ENCODE assay signal across 8 cellular contexts in the genomic region with DNA sequence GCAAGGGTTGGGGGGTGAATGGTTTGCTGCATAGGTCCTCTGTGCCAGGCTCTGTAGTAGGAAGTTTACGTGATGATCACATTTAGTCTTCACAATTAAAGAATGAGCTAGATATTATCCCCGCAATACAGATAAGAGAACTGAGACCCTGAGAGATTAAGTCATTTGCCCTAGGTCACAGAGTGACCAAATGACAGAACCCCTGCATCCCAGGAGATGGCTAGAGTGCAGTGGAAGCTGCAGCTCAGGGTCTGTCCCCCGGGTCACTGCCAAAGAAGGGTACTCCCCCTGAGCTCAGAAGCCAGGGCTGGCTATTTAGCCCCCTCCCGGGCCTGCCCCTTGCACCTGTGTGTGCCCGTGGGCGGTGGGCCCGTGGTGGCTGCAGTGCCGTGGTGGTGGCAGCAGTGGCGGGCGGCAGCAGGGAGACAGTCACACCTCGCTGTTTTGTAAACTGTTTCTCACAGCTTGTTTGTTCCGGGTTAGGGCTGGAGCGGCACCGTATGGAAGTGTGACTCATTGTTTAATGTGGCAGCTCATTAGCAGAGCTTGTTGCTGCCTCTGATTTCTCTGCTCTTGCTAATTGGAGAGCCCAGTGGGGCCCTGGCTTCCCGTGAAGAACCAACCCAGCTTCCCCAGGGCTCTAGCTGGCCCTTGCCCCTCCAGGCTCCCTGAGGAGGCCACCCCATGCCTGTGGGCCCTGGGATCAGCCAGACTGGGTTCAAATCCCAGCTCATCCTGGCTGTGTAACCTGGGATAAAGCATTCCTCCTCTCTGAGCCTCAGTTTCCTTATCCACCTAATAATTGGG. TPM values are rescaled to one million over a fixed set of nuclear protein-coding genes. Genes with fewer than 3 reads are reported as not detected.
DNase-seq lines count a peak whose midpoint lies in the region; ATAC-seq, FAIRE-seq and TF ChIP-seq lines count a peak whose summit lies in the region.

No MANE protein-coding gene starts in this region.

- H3K9ac ChIP-seq in GM12878 (ENCODE audit: control insufficient read depth, insufficient read depth, low read length) (no peak overlapping the region), mesenchymal stem cell (ENCODE audit: low read length) (no peak overlapping the region)

- TF ChIP-seq POLR2A in GM12878 (IDR thresholded peaks at IDR 0.05; ENCODE audit: low read depth, low read length) (no peak), prostate gland (IDR thresholded peaks at IDR 0.05) (no peak)

- H2BK15ac ChIP-seq in mesenchymal stem cell (ENCODE audit: low read depth, poor library complexity, severe bottlenecking): no peak overlapping the region

- 34% methylated on average over 15 of the region's 15 CpGs for WGBS in GM12878 (ENCODE audit: insufficient coverage, insufficient replicate concordance, low lambda C conversion rate, missing lambda C conversion rate)
- WGBS in mesenchymal stem cell: 32% methylated on average over 15 of the region's 15 CpGs
- WGBS in prostate gland: 53% methylated on average over 14 of the region's 15 CpGs

- H3K4me1 ChIP-seq in GM12878 (ENCODE audit: control insufficient read depth, insufficient read depth, low read length) (peaks cover 9% of the 10 kb centered on the region), mesenchymal stem cell (ENCODE audit: control insufficient read depth, insufficient read depth, low read depth, low read length) (peaks cover 8% of the 10 kb centered on the region), prostate gland (replicated peaks) (no peaks in the 10 kb centered on the region)

- peak overlapping the region in 1 of 2 experiments; percentile 35 for H3K14ac ChIP-seq in mesenchymal stem cell (ENCODE audit: low read length in 2 of 2)

- in situ Hi-C loops in GM12878 (cut with MboI): no loop called here

- DNase-seq in COLO668 (lab: John Stamatoyannopoulos, UW; ENCODE audit: unreplicated experiment) (peak; percentile 85), MV-4-11 (lab: John Stamatoyannopoulos, UW) (peak; percentile 51), GM12878 (ENCODE audit: low read depth, low spot score) (no peak), mesenchymal stem cell (peak; percentile 69), left lobe of liver (ENCODE audit: low spot score) (no peak), prostate gland (ENCODE audit: low spot score) (no peak)

- POLR2A ChIA-PET in GM12878 (lab: Charles Lee): interaction anchor here (1.0 kb wide), 1 partner anchor 9 kb away, joined by 3 read pairs; no protein-coding TSS in a partner anchor

- H3K18ac ChIP-seq in mesenchymal stem cell (ENCODE audit: low read depth in 1 of 2, low read length in 2 of 2): peak overlapping the region; percentile 61 to 96

- H3K4me2 ChIP-seq in GM12878 (ENCODE audit: control insufficient read depth, insufficient read depth) (no peak overlapping the region), mesenchymal stem cell (ENCODE audit: low read length, poor library complexity, severe bottlenecking) (peak overlapping the region; percentile 40)

- no peaks in the 10 kb centered on the region; the same call in 2 of the 3 replicates for H3K9me3 ChIP-seq in GM12878 (replicated peaks; ENCODE audit: control insufficient read depth, insufficient read depth, low read length)
- H3K9me3 ChIP-seq in mesenchymal stem cell (ENCODE audit: control insufficient read depth, low read length): peaks cover 35% of the 10 kb centered on the region
- H3K9me3 ChIP-seq in prostate gland: no peaks in the 10 kb centered on the region

- H2BK5ac ChIP-seq in mesenchymal stem cell (ENCODE audit: low read depth, low read length, poor library complexity, severe bottlenecking): no peak overlapping the region

- SMC1A ChIA-PET in GM12878 (lab: Charles Lee; ENCODE audit: uncharacterized antibody, unreplicated experiment): interaction anchor here (0.9 to 2.4 kb wide), 7 partner anchors 16 to 36 kb away, joined by 3 to 7 read pairs (median 5); no protein-coding TSS in a partner anchor

- no peak overlapping the region for H2AK5ac ChIP-seq in mesenchymal stem cell (ENCODE audit: low read length, severe bottlenecking)

- H3K4me3 ChIP-seq in GM12878 (no peak overlapping the region), mesenchymal stem cell (ENCODE audit: insufficient read depth in 1 of 2, low read depth in 1 of 2, low read length in 2 of 2) (no peak overlapping the region), prostate gland (no peak overlapping the region)

- H2BK120ac ChIP-seq in mesenchymal stem cell (ENCODE audit: low read depth, low read length): peak overlapping the region; percentile 68

- no peak overlapping the region for H3K23ac ChIP-seq in mesenchymal stem cell (ENCODE audit: low read length in 2 of 2)

- ATAC-seq in GM12878 (no peak), GM21515 (IDR thresholded peaks at IDR 0.05; ENCODE audit: unreplicated experiment) (no peak), left lobe of liver (no peak), GM21723 (IDR thresholded peaks at IDR 0.05; ENCODE audit: unreplicated experiment) (no peak)

- no peak overlapping the region for H3K4ac ChIP-seq in mesenchymal stem cell (ENCODE audit: low read depth in 1 of 2, low read length in 2 of 2)

- no peaks in the 10 kb centered on the region for H3K79me2 ChIP-seq in GM12878 (ENCODE audit: control insufficient read depth, insufficient read depth, low read length)

- peak overlapping the region in 1 of 2 experiments; percentile 29 for H2BK12ac ChIP-seq in mesenchymal stem cell (ENCODE audit: low read length in 2 of 2)

- no peaks in the 10 kb centered on the region for H3K79me1 ChIP-seq in mesenchymal stem cell (replicated peaks; ENCODE audit: low read length, poor library complexity, severe bottlenecking)

- H4K20me1 ChIP-seq in GM12878 (ENCODE audit: control insufficient read depth, insufficient read depth): no peaks in the 10 kb centered on the region

- H4K91ac ChIP-seq in mesenchymal stem cell (ENCODE audit: low read length): peak overlapping the region; percentile 66

- TF ChIP-seq CTCF in GM12878 (IDR thresholded peaks at IDR 0.05 in 2 of 3, conservative IDR thresholded peaks at IDR 0.05 in 1 of 3; ENCODE audit: control insufficient read depth in 2 of 3, extremely low read depth in 1 of 3, insufficient read depth in 1 of 3, low read depth in 3 of 3, low read length in 3 of 3) (no peak), prostate gland (IDR thresholded peaks at IDR 0.05) (no peak)

- H4K8ac ChIP-seq in mesenchymal stem cell (ENCODE audit: low read length): peak overlapping the region; percentile 94

- intact Hi-C loops in GM12878 (cut with micrococcal nuclease; ENCODE audit: unreplicated experiment): no loop called here
- intact Hi-C loops in prostate gland (cut with DNase I): no loop called here

- H3K27me3 ChIP-seq in GM12878 (replicated peaks in 1 of 2; ENCODE audit: control insufficient read depth in 2 of 2, insufficient read depth in 2 of 2, low read length in 1 of 2) (no peaks in the 10 kb centered on the region), mesenchymal stem cell (ENCODE audit: control insufficient read depth in 1 of 2, insufficient read depth in 1 of 2, low read length in 2 of 2) (peaks cover 0 to 4% of the 10 kb centered on the region in 2 experiments), prostate gland (replicated peaks; ENCODE audit: insufficient read depth) (no peaks in the 10 kb centered on the region)

- H3K27ac ChIP-seq in GM12878 (ENCODE audit: control insufficient read depth, insufficient read depth): no peak overlapping the region
- H3K27ac ChIP-seq in mesenchymal stem cell (ENCODE audit: low read length, poor library complexity, severe bottlenecking): no peak overlapping the region
- no peak overlapping the region for H3K27ac ChIP-seq in prostate gland

- BruUV-seq in GM12878 (replicated peaks; lab: Mats Ljungman, UMichigan): no TSS peak

- CTCF ChIA-PET in GM12878 (lab: Yijun Ruan, JAX): interaction anchor here (0.8 to 4.3 kb wide), 7 partner anchors 10 to 91 kb away, joined by 3 to 21 read pairs (median 4); a partner anchor contains a TSS

- TF ChIP-seq RAD21 in GM12878 (IDR thresholded peaks at IDR 0.05; ENCODE audit: insufficient read depth, low read depth, low read length): no peak

- no peaks in the 10 kb centered on the region for H3K36me3 ChIP-seq in GM12878 (ENCODE audit: control insufficient read depth in 2 of 2, insufficient read depth in 2 of 2, low read length in 1 of 2)
- H3K36me3 ChIP-seq in mesenchymal stem cell (ENCODE audit: control insufficient read depth in 1 of 2, insufficient read depth in 2 of 2, low read depth in 1 of 2, low read length in 2 of 2): no peaks in the 10 kb centered on the region
- H3K36me3 ChIP-seq in prostate gland: no peaks in the 10 kb centered on the region

- RAD21 ChIA-PET in GM12878 (lab: Charles Lee; ENCODE audit: unreplicated experiment): interaction anchor here (1.0 to 1.7 kb wide), 3 partner anchors 19 to 76 kb away, joined by 5 to 6 read pairs (median 5); no protein-coding TSS in a partner anchor

- no peak for TF ChIP-seq EP300 in GM12878 (IDR thresholded peaks at IDR 0.05; ENCODE audit: borderline replicate concordance in 1 of 2, control insufficient read depth in 1 of 2, low read depth in 2 of 2, low read length in 2 of 2)

- no peak for FAIRE-seq in GM12878 (lab: Jason Lieb, UNC)

- H2AFZ ChIP-seq in GM12878 (ENCODE audit: control insufficient read depth, low read depth, low read length): no peak overlapping the region
- H2AFZ ChIP-seq in mesenchymal stem cell (ENCODE audit: low read depth, low read length): peak overlapping the region; percentile 36

TF ChIP-seq in GM12878, 131 proteins besides CTCF, POLR2A, EP300 and RAD21 (continues in another document):
- TF ChIP-seq BHLHE40 (IDR thresholded peaks at IDR 0.05; ENCODE audit: borderline replicate concordance in 1 of 2, low read depth in 2 of 2, low read length in 1 of 2): peak in 1 of 2 experiments; percentile 30; a peak in 1 of 4 replicates
- peak; percentile 37; the same call in 1 of the 2 replicates for TF ChIP-seq DPF2 (IDR thresholded peaks at IDR 0.05)

RNA-seq across cellular contexts. Expression of a gene that starts 19.3 kb away (rescaled TPM):
- 3.1 and 4.2 TPM in 2 replicates for total RNA-seq in GM12878 (2013; cell fraction: nucleolus; rRNA removed)
- total RNA-seq in GM12878 (2014; rRNA removed) (not detected in 2 replicates), GM12878 (2014; rRNA removed; fragmentation: Illumina TruSeq; extraction: Trizol) (not detected in 2 replicates), GM12878 (2021) (0.13 TPM in 1 of 2 replicates, not detected in the other), left lobe of liver (0.38 TPM), prostate gland (1 to 10 TPM; 3.3 to 5.0 TPM)
- not detected for polyA plus RNA-seq in GM12878 (2011; ENCODE audit: low read depth)
- polyA plus RNA-seq in GM12878 (2011; rRNA removed) (0.09 and 0.37 TPM in 2 replicates), GM12878 (2014; fragmentation: Illumina TruSeq; extraction: Trizol) (not detected in 2 replicates), GM12878 (2014; fragmentation: Nextera tagmentation; extraction: Ambion mirVana) (not detected), GM12878 (2014; rRNA removed) (0.05 TPM in 1 of 2 replicates, not detected in the other), GM12878 (2016; fragmentation: Nextera tagmentation; extraction: Ambion mirVana) (not detected)
- polyA plus RNA-seq in GM12878 (2011; cell fraction: cytosol; rRNA removed): 0.18 and 0.25 TPM in 2 replicates
- polyA plus RNA-seq in GM12878 (2011; cell fraction: nucleus; rRNA removed): 0.57 and 0.67 TPM in 2 replicates
- polyA plus RNA-seq in GM12878 (2012): 0.05 and 0.07 TPM in 2 replicates
- polyA minus RNA-seq in GM12878 (2011; rRNA and poly(A)+ RNA removed): 0.10 and 0.15 TPM in 2 replicates
- polyA minus RNA-seq in GM12878 (2011; cell fraction: cytosol; rRNA and poly(A)+ RNA removed): 0.67 TPM in 1 of 2 replicates, not detected in the other
- 0.48 and 1.1 TPM in 2 replicates for polyA minus RNA-seq in GM12878 (2011; cell fraction: nucleus; rRNA and poly(A)+ RNA removed)
- polyA plus RNA-seq in mesenchymal stem cell (2013, experiment 1 of 2): 0.59 TPM
- 0.71 TPM for polyA plus RNA-seq in mesenchymal stem cell (2013, experiment 2 of 2)

Comparison
In these comparisons a context has a peak if more than half of its experiments do, and no peak if none do; other contexts are left out.
1. DNase-seq: peak in COLO668 (single experiment), MV-4-11 (single experiment) and mesenchymal stem cell (single experiment); none in GM12878 (single experiment), left lobe of liver (single experiment) and prostate gland (single experiment).